Comparison of ENCODE assay signal across 24 cellular contexts in genomic region chr13:72304121-72304745, GRCh38.
DNase-seq lines count a peak whose midpoint lies in the region; ATAC-seq and TF ChIP-seq lines count a peak whose summit lies in the region.
"Had no signal": no experiment of that assay in that cellular context is flagged by ENCODE, and none has a peak within 500 bp of the region (broad histone marks: within the 10 kb centered on the region; RNA-seq: fewer than 3 reads in every experiment).

No MANE protein-coding gene starts in this region.

- H3K27ac ChIP-seq in SK-N-SH (ENCODE audit: low read depth in 2 of 2, low read length in 1 of 2) (peak overlapping the region in 1 of 2 experiments; percentile 81; a peak in 2 of 4 replicates), ovary (no peak overlapping the region)
- H3K27ac ChIP-seq: brain microvascular endothelial cell, coronary artery, foreskin keratinocyte, lower lobe of right lung had no signal

- DNase-seq in SK-N-SH, result no peak
- DNase-seq in fibroblast of gingiva (ENCODE audit: low read depth), result peak; percentile 70
- DNase-seq in myocyte (ENCODE audit: low read depth), result peak; percentile 36
- DNase-seq in NCI-H524 treated with DMSO at 0.1 percent for 48 hours (lab: John Stamatoyannopoulos, UW), result no peak
- DNase-seq in ovary, result no peak
- DNase-seq in Ammon's horn (ENCODE audit: low spot score), result no peak
- no peak for DNase-seq in DMS79 (lab: John Stamatoyannopoulos, UW)
- DNase-seq: 8988T; activated CD4-positive, alpha-beta T cell treated with anti-CD3 and anti-CD28 coated beads, Interleukin-2, amount 50 U/mL, for 4 hours; activated effector memory CD4-positive, alpha-beta T cell treated with anti-CD3 and anti-CD28 coated beads, Interleukin-2, amount 50 U/mL, for 16 hours; brain microvascular endothelial cell; COR-L47; endodermal cell; foreskin keratinocyte; immature natural killer cell; lower lobe of right lung; NCI-H1417; NCI-H526; stimulated activated naive CD8-positive, alpha-beta T cell treated with anti-CD3 and anti-CD28 coated beads, Interleukin-15, amount 100 ng/mL, for 72 hours; T-helper 9 cell had no signal

- POLR2A ChIA-PET in SK-N-SH (lab: Yijun Ruan, JAX), result no interaction called here

- no peak for ATAC-seq in SK-N-SH treated with all-trans-retinoic acid at 6 μM for 48 hours
- ATAC-seq: foreskin keratinocyte; HepG2; lower lobe of right lung; stimulated activated naive CD8-positive, alpha-beta T cell treated with anti-CD3 and anti-CD28 coated beads, Interleukin-15, amount 100 ng/mL, for 72 hours; WTC11 had no signal

- TF ChIP-seq EP300 in SK-N-SH (IDR thresholded peaks at IDR 0.05; ENCODE audit: borderline replicate concordance in 1 of 2, low read depth in 1 of 2, low read length in 1 of 2), result peak in 1 of 2 experiments; percentile 12; a peak in 1 of 4 replicates
- no peak for TF ChIP-seq EP300 in ovary (IDR thresholded peaks at IDR 0.05)

- peak overlapping the region; percentile 40 for H2AFZ ChIP-seq in SK-N-SH (ENCODE audit: low read depth)

- WGBS in SK-N-SH (ENCODE audit: low lambda C conversion rate), result 74% methylated on average over 4 of the region's 4 CpGs
- 32 to 33% (median 33%) methylated on average over 4 of the region's 4 CpGs for WGBS in ovary, 3 donors

- no peak overlapping the region for H3K4me3 ChIP-seq in SK-N-SH (ENCODE audit: low read depth in 2 of 2, low read length in 1 of 2)
- H3K4me3 ChIP-seq in ovary, result no peak overlapping the region
- H3K4me3 ChIP-seq: coronary artery, lower lobe of right lung had no signal

- H3K36me3 ChIP-seq in SK-N-SH (replicated peaks in 1 of 2; ENCODE audit: control insufficient read depth in 1 of 2, insufficient read depth in 2 of 2, low read length in 1 of 2) (no peaks in the 10 kb centered on the region), ovary (no peaks in the 10 kb centered on the region)
- H3K36me3 ChIP-seq: brain microvascular endothelial cell, lower lobe of right lung had no signal

- CTCF ChIA-PET in SK-N-SH (lab: Yijun Ruan, JAX), result no interaction called here

- TF ChIP-seq RAD21 in SK-N-SH (IDR thresholded peaks at IDR 0.05; ENCODE audit: low read length), result no peak

- no peaks in the 10 kb centered on the region for H4K20me1 ChIP-seq in SK-N-SH (ENCODE audit: insufficient read depth)

- H3K4me2 ChIP-seq in SK-N-SH, result no peak overlapping the region

- H3K9me3 ChIP-seq in SK-N-SH, result no peaks in the 10 kb centered on the region
- H3K9me3 ChIP-seq in ovary, result no peaks in the 10 kb centered on the region
- H3K9me3 ChIP-seq: lower lobe of right lung had no signal

- no peak overlapping the region for H3K9ac ChIP-seq in SK-N-SH

- intact Hi-C loops in ovary (cut with DNase I), result no loop called here

- no peaks in the 10 kb centered on the region for H3F3A ChIP-seq in SK-N-SH (replicated peaks; ENCODE audit: insufficient read depth)

- TF ChIP-seq CTCF in SK-N-SH (IDR thresholded peaks at IDR 0.05) (no peak), ovary (IDR thresholded peaks at IDR 0.05) (no peak)

- H3K9me2 ChIP-seq in SK-N-SH, result no peaks in the 10 kb centered on the region

- H3K79me2 ChIP-seq in SK-N-SH (ENCODE audit: insufficient read depth), result no peaks in the 10 kb centered on the region

- no peaks in the 10 kb centered on the region for H3K27me3 ChIP-seq in SK-N-SH (ENCODE audit: insufficient read depth)
- no peaks in the 10 kb centered on the region for H3K27me3 ChIP-seq in ovary
- H3K27me3 ChIP-seq: brain microvascular endothelial cell, foreskin keratinocyte had no signal

- TF ChIP-seq POLR2A in ovary (IDR thresholded peaks at IDR 0.05), result no peak

- peaks cover 0 to 3% of the 10 kb centered on the region in 2 experiments; a peak in 2 of 4 replicates for H3K4me1 ChIP-seq in SK-N-SH (ENCODE audit: control insufficient read depth in 1 of 2, insufficient read depth in 2 of 2, low read depth in 1 of 2, low read length in 1 of 2)
- peaks cover 3% of the 10 kb centered on the region for H3K4me1 ChIP-seq in ovary (ENCODE audit: insufficient read depth)
- H3K4me1 ChIP-seq: foreskin keratinocyte, lower lobe of right lung had no signal

TF ChIP-seq in SK-N-SH, 30 proteins besides CTCF, POLR2A, EP300 and RAD21:
- TF ChIP-seq YY1 (IDR thresholded peaks at IDR 0.05; ENCODE audit: low read depth), result no peak

TF ChIP-seq in SK-N-SH treated with all-trans-retinoic acid at 6 μM for 48 hours, 23 proteins besides CTCF, POLR2A, EP300 and RAD21:
- TF ChIP-seq CREB5 (CRISPR knock-in tag; IDR thresholded peaks at IDR 0.05; ENCODE audit: low read depth) (no peak), ZNF70 (CRISPR knock-in tag; IDR thresholded peaks at IDR 0.05) (no peak), PPARA (CRISPR knock-in tag; IDR thresholded peaks at IDR 0.05; ENCODE audit: borderline replicate concordance) (no peak), ZNF8 (CRISPR knock-in tag; IDR thresholded peaks at IDR 0.05) (no peak), SNAI2 (CRISPR knock-in tag; IDR thresholded peaks at IDR 0.05) (no peak), PATZ1 (CRISPR knock-in tag; IDR thresholded peaks at IDR 0.05; ENCODE audit: borderline replicate concordance) (no peak), CSRNP3 (CRISPR knock-in tag; IDR thresholded peaks at IDR 0.05) (no peak), TSHZ2 (CRISPR knock-in tag; IDR thresholded peaks at IDR 0.05) (no peak), OSR1 (CRISPR knock-in tag; IDR thresholded peaks at IDR 0.05) (no peak), TCF4 (CRISPR knock-in tag; IDR thresholded peaks at IDR 0.05; ENCODE audit: borderline replicate concordance) (no peak), BACH2 (CRISPR knock-in tag; IDR thresholded peaks at IDR 0.05; ENCODE audit: borderline replicate concordance) (no peak), CSDC2 (CRISPR knock-in tag; IDR thresholded peaks at IDR 0.05) (no peak), ESRRG (CRISPR knock-in tag; IDR thresholded peaks at IDR 0.05) (no peak), GLIS3 (CRISPR knock-in tag; IDR thresholded peaks at IDR 0.05) (no peak)

Comparison
In these comparisons a context has a peak if more than half of its experiments do, and no peak if none do; other contexts are left out.
1. DNase-seq: peak in fibroblast of gingiva (single experiment) and myocyte (single experiment); none in SK-N-SH (single experiment), NCI-H524 treated with DMSO at 0.1 percent for 48 hours (single experiment), ovary (0 of 5), Ammon's horn (single experiment) and DMS79 (single experiment).